Comparison of ENCODE assay signal across 28 cellular contexts in genomic region chr6:161449521-161449920, GRCh38.
"Had no signal": no experiment of that assay in that cellular context is flagged by ENCODE, and none has a peak within 500 bp of the region (broad histone marks: within the 10 kb centered on the region; RNA-seq: fewer than 3 reads in every experiment).

No MANE protein-coding gene starts in this region.

- H3K4me3 ChIP-seq: pancreas, prostate gland, right atrium auricular region, right lobe of liver, sigmoid colon, suprapubic skin, testis, tibial artery, transverse colon, upper lobe of right lung, uterus had no signal

- H3K36me3 ChIP-seq: neutrophil, pancreas, prostate gland, right atrium auricular region, right lobe of liver, sigmoid colon, suprapubic skin, tibial artery, transverse colon, upper lobe of right lung, uterus had no signal

- H3K27ac Mint-ChIP-seq: naive thymus-derived CD4-positive, alpha-beta T cell; natural killer cell; nephron; stimulated activated memory B cell treated with anti-CD40 and anti-IgM and Interleukin-4, amounts not matched to agents 10 μg/mL and 1 μg/mL and 100 μg/mL, for 72 hours; stimulated activated naive CD8-positive, alpha-beta T cell treated with anti-CD3 and anti-CD28 coated beads, Interleukin-15, amount 100 ng/mL, for 72 hours; type B pancreatic cell had no signal

- FAIRE-seq: pancreas, small intestine had no signal

- H3K27ac ChIP-seq: neutrophil, pancreas, prostate gland, right atrium auricular region, right lobe of liver, sigmoid colon, suprapubic skin, testis, tibial artery, transverse colon, upper lobe of right lung, uterus had no signal

- H3K4me1 ChIP-seq: pancreas, prostate gland, right lobe of liver, upper lobe of right lung, uterus had no signal

- H3K4me1 Mint-ChIP-seq: natural killer cell; stimulated activated memory B cell treated with anti-CD40 and anti-IgM and Interleukin-4, amounts not matched to agents 10 μg/mL and 1 μg/mL and 100 μg/mL, for 72 hours had no signal

- ATAC-seq: naive thymus-derived CD4-positive, alpha-beta T cell; natural killer cell; pancreas; right lobe of liver; stimulated activated memory B cell treated with anti-CD40 and anti-IgM and Interleukin-4, amounts not matched to agents 10 μg/mL and 1 μg/mL and 100 μg/mL, for 72 hours; stimulated activated naive CD8-positive, alpha-beta T cell treated with anti-CD3 and anti-CD28 coated beads, Interleukin-15, amount 100 ng/mL, for 72 hours; stimulated activated naive CD8-positive, alpha-beta T cell treated with anti-CD3 and anti-CD28 coated beads, Interleukin-15, Interleukin-2, amounts not matched to agents 100 U/mL and 50 U/mL, for 24 hours; upper lobe of right lung had no signal

- H3K27me3 ChIP-seq: pancreas, right atrium auricular region, right lobe of liver, sigmoid colon, suprapubic skin, testis, tibial artery, transverse colon, upper lobe of right lung, uterus had no signal

- H3K9me3 ChIP-seq: neutrophil, pancreas, prostate gland, right atrium auricular region, right lobe of liver, sigmoid colon, suprapubic skin, testis, tibial artery, transverse colon, upper lobe of right lung, uterus had no signal

- DNase-seq: naive thymus-derived CD4-positive, alpha-beta T cell; natural killer cell; nucleus accumbens; pancreas; retina; right lobe of liver; sigmoid colon; small intestine; stimulated activated CD4-positive, alpha-beta T cell treated with anti-CD3 and anti-CD28 coated beads, Interleukin-15, amount 100 ng/mL, for 24 hours; stimulated activated CD4-positive, alpha-beta T cell treated with anti-CD3 and anti-CD28 coated beads, Interleukin-2, amount 100 ng/mL, for 24 hours; stimulated activated CD4-positive, alpha-beta T cell treated with anti-CD3 and anti-CD28 coated beads, Interleukin-2, amount 100 ng/mL, for 48 hours; stimulated activated CD4-positive, alpha-beta T cell treated with anti-CD3 and anti-CD28 coated beads, Interleukin-4, amount 100 ng/mL, for 24 hours; stimulated activated naive CD4-positive, alpha-beta T cell; stimulated activated naive CD8-positive, alpha-beta T cell treated with anti-CD3 and anti-CD28 coated beads, Interleukin-15, amount 100 ng/mL, for 72 hours; stimulated activated naive CD8-positive, alpha-beta T cell treated with anti-CD3 and anti-CD28 coated beads, Interleukin-15, Interleukin-2, amounts not matched to agents 100 U/mL and 50 U/mL, for 24 hours; substantia nigra; testis; tibial artery; transverse colon; upper lobe of right lung; uterus had no signal

- H3K4me3 Mint-ChIP-seq: naive thymus-derived CD4-positive, alpha-beta T cell; natural killer cell; nephron; stimulated activated memory B cell treated with anti-CD40 and anti-IgM and Interleukin-4, amounts not matched to agents 10 μg/mL and 1 μg/mL and 100 μg/mL, for 72 hours; stimulated activated naive CD8-positive, alpha-beta T cell treated with anti-CD3 and anti-CD28 coated beads, Interleukin-15, amount 100 ng/mL, for 72 hours; type B pancreatic cell had no signal

- H3K36me3 Mint-ChIP-seq: naive thymus-derived CD4-positive, alpha-beta T cell; natural killer cell; stimulated activated memory B cell treated with anti-CD40 and anti-IgM and Interleukin-4, amounts not matched to agents 10 μg/mL and 1 μg/mL and 100 μg/mL, for 72 hours; type B pancreatic cell had no signal

- H3K9me3 Mint-ChIP-seq: naive thymus-derived CD4-positive, alpha-beta T cell; natural killer cell; nephron; stimulated activated memory B cell treated with anti-CD40 and anti-IgM and Interleukin-4, amounts not matched to agents 10 μg/mL and 1 μg/mL and 100 μg/mL, for 72 hours; stimulated activated naive CD8-positive, alpha-beta T cell treated with anti-CD3 and anti-CD28 coated beads, Interleukin-15, amount 100 ng/mL, for 72 hours; type B pancreatic cell had no signal

- H3K27me3 Mint-ChIP-seq: stimulated activated memory B cell treated with anti-CD40 and anti-IgM and Interleukin-4, amounts not matched to agents 10 μg/mL and 1 μg/mL and 100 μg/mL, for 72 hours; stimulated activated naive CD8-positive, alpha-beta T cell treated with anti-CD3 and anti-CD28 coated beads, Interleukin-15, amount 100 ng/mL, for 72 hours had no signal
